8 cellular contexts compared by ENCODE assay signal in genomic region chr14:77040059-77040308, GRCh38. TPM values are rescaled to one million over a fixed set of nuclear protein-coding genes. Genes with fewer than 3 reads are reported as not detected.
DNase-seq lines count a peak whose midpoint lies in the region; ATAC-seq and TF ChIP-seq lines count a peak whose summit lies in the region.

No MANE protein-coding gene starts in this region.

- WGBS in right cardiac atrium = under 1% methylated on average over 10 of the region's 10 CpGs

- peak overlapping the region; percentile 60 to 72 for H3K9ac ChIP-seq in stomach smooth muscle (ENCODE audit: low read length in 2 of 2)

- TF ChIP-seq CTCF in GM12865 (IDR thresholded peaks at IDR 0.05; ENCODE audit: insufficient read depth, low read depth, low read length, missing control alignments) (no peak), VCaP (conservative IDR thresholded peaks at IDR 0.05) (no peak)

- intact Hi-C loops in right cardiac atrium (cut with DNase I) = no loop called here

- DNase-seq in GM12865 (ENCODE audit: low read depth) (no peak), right cardiac atrium (no peak), HT-29 (ENCODE audit: low spot score) (no peak), NCI-H526 treated with DMSO at 0.1 percent for 48 hours (lab: John Stamatoyannopoulos, UW) (no peak), NK-92 (lab: John Stamatoyannopoulos, UW; ENCODE audit: unreplicated experiment) (no peak)

- H3K36me3 ChIP-seq in stomach smooth muscle (ENCODE audit: control insufficient read depth in 2 of 2, insufficient read depth in 2 of 2, low read length in 2 of 2) = no peaks in the 10 kb centered on the region

- peak overlapping the region; percentile 51 for H3K4me3 ChIP-seq in GM12865 (ENCODE audit: low read depth, low read length)
- peak overlapping the region; percentile 31 for H3K4me3 ChIP-seq in right cardiac atrium (ENCODE audit: low read length)
- peak overlapping the region; percentile 37 to 66 for H3K4me3 ChIP-seq in stomach smooth muscle (ENCODE audit: low read length in 2 of 2)

- H3K27ac ChIP-seq in VCaP = peak overlapping the region; percentile 100
- peak overlapping the region; percentile 98 for H3K27ac ChIP-seq in right cardiac atrium (ENCODE audit: low read length)
- H3K27ac ChIP-seq in stomach smooth muscle (ENCODE audit: low read length) = peak overlapping the region; percentile 95

- H3K27me3 ChIP-seq in right cardiac atrium (ENCODE audit: control insufficient read depth, insufficient read depth) = no peaks in the 10 kb centered on the region
- H3K27me3 ChIP-seq in stomach smooth muscle (ENCODE audit: control insufficient read depth in 1 of 2, insufficient read depth in 2 of 2, low read length in 2 of 2) = no peaks in the 10 kb centered on the region

- ATAC-seq in HG02623 (IDR thresholded peaks at IDR 0.05; ENCODE audit: unreplicated experiment) (peak; percentile 36), right cardiac atrium (peak; percentile 83 to 84)

- H3K4me1 ChIP-seq in right cardiac atrium (ENCODE audit: control insufficient read depth, insufficient read depth, low read length) (peaks cover 39% of the 10 kb centered on the region), stomach smooth muscle (ENCODE audit: control insufficient read depth, insufficient read depth, low read length) (peaks cover 78% of the 10 kb centered on the region)

- H3K9me3 ChIP-seq in right cardiac atrium (ENCODE audit: control insufficient read depth, low read length) (no peaks in the 10 kb centered on the region), stomach smooth muscle (ENCODE audit: control insufficient read depth in 2 of 2, low read length in 2 of 2) (no peaks in the 10 kb centered on the region)

RNA-seq across cellular contexts. Expression of gene IRF2BPL, which starts 11.5 kb away (rescaled TPM):
- total RNA-seq in right cardiac atrium = 10 to 100 TPM; 43.5 to 61.2 (median 51.5) TPM
- 22.0 TPM for polyA plus RNA-seq in right cardiac atrium
- total RNA-seq in HT-29 (2014; rRNA removed; shearing (Covaris generic)) = 25.7 and 31.9 TPM in 2 replicates

RNA-seq across cellular contexts. Expression of gene CIPC, which starts 58.1 kb away (rescaled TPM):
- 10 to 100 TPM; 54.3 to 73.1 (median 65.9) TPM for total RNA-seq in right cardiac atrium
- polyA plus RNA-seq in right cardiac atrium = 28.1 TPM
- total RNA-seq in HT-29 (2014; rRNA removed; shearing (Covaris generic)) = 9.1 and 11.9 TPM in 2 replicates
